ENCODE assay signal across 19 cellular contexts in genomic region chr20:10635476-10636208, GRCh38. TPM values are rescaled to one million over a fixed set of nuclear protein-coding genes. Genes with fewer than 3 reads are reported as not detected.
DNase-seq lines count a peak whose midpoint lies in the region; ATAC-seq, FAIRE-seq and TF ChIP-seq lines count a peak whose summit lies in the region.
"Had no signal": no experiment of that assay in that cellular context is flagged by ENCODE, and none has a peak within 500 bp of the region (broad histone marks: within the 10 kb centered on the region; RNA-seq: fewer than 3 reads in every experiment).

No MANE protein-coding gene starts in this region.

- H3K4me1 ChIP-seq in heart right ventricle (peaks cover 13 to 91% (median 63%) of the 10 kb centered on the region in 9 donors), parathyroid adenoma (peaks cover 24% of the 10 kb centered on the region), aorta (ENCODE audit: control insufficient read depth in 1 of 2, insufficient read depth in 2 of 2, low read length in 2 of 2) (peaks cover 8 to 13% of the 10 kb centered on the region in 2 donors)

- H3K27me3 ChIP-seq in heart right ventricle (no peaks in the 10 kb centered on the region), parathyroid adenoma (ENCODE audit: control insufficient read depth, insufficient read depth, low read length) (no peaks in the 10 kb centered on the region), aorta (ENCODE audit: control insufficient read depth in 1 of 2, insufficient read depth in 2 of 2, low read length in 1 of 2) (no peaks in the 10 kb centered on the region)

- H3K4me3 ChIP-seq in heart right ventricle (no peak overlapping the region), epithelial cell of esophagus (ENCODE audit: low read length) (no peak overlapping the region), parathyroid adenoma (ENCODE audit: low read depth, low read length) (no peak overlapping the region), aorta (ENCODE audit: low read length in 2 of 2) (no peak overlapping the region)

- H3K27ac ChIP-seq in heart right ventricle (peak overlapping the region in 9 of 10 donors; percentile 1 to 78 (median 67)), parathyroid adenoma (peak overlapping the region; percentile 59), aorta (ENCODE audit: low read depth in 1 of 2, low read length in 2 of 2) (peak overlapping the region; percentile 80 to 100)
- H3K27ac ChIP-seq: VCaP had no signal

- peaks cover 0 to 39% (median 20%) of the 10 kb centered on the region in 9 donors for H3K36me3 ChIP-seq in heart right ventricle
- no peaks in the 10 kb centered on the region for H3K36me3 ChIP-seq in parathyroid adenoma (ENCODE audit: control insufficient read depth, insufficient read depth, low read length)
- peaks cover 0 to 3% of the 10 kb centered on the region in 2 donors for H3K36me3 ChIP-seq in aorta (ENCODE audit: control insufficient read depth in 1 of 2, insufficient read depth in 2 of 2, low read length in 1 of 2)

- no peak overlapping the region for H2AFZ ChIP-seq in parathyroid adenoma

- no peak for FAIRE-seq in urothelium cell line (lab: Jason Lieb, UNC)
- FAIRE-seq: A204.1 had no signal

- DNase-seq in heart right ventricle (no peak), Right ventricle myocardium inferior (ENCODE audit: missing footprints) (no peak), epithelial cell of esophagus (ENCODE audit: low read depth) (peak; percentile 56), aorta (no peak), ecto neural progenitor cell (ENCODE audit: low spot score) (no peak), urothelium cell line (ENCODE audit: low spot score) (no peak)
- DNase-seq: activated CD8-positive, alpha-beta memory T cell treated with anti-CD3 and anti-CD28 coated beads, Interleukin-2, amount 10 ng/mL, durations not matched to agents 7 days and 5 days; activated naive CD4-positive, alpha-beta T cell treated with Interleukin-2 at 50 U/mL for 16 hours; caudate nucleus; H7; Kasumi-1; NCI-H187; retina; SIG-M5; stimulated activated naive CD4-positive, alpha-beta T cell treated with Interleukin-2 at 50 U/mL for 16 hours had no signal

- H3K79me2 ChIP-seq in parathyroid adenoma, result no peaks in the 10 kb centered on the region

- no peak overlapping the region for H3K9ac ChIP-seq in parathyroid adenoma

- WGBS in heart right ventricle, 2 donors, result 80 to 89% methylated on average over 5 of the region's 5 CpGs
- 81 to 82% methylated on average over 5 of the region's 5 CpGs for WGBS in aorta, 2 donors

- intact Hi-C loops in heart right ventricle (cut with DNase I) (loop anchor here in 1 of 10 donors (10.0 kb wide), 1 partner anchor 71 kb away; no protein-coding TSS in a partner anchor), Right ventricle myocardium inferior (cut with DNase I) (loop anchor here (2.0 kb wide), 1 partner anchor 77 kb away; no protein-coding TSS in a partner anchor), aorta (cut with DNase I) (loop anchor here (5.0 kb wide), 3 partner anchors 37 to 78 kb away; partner anchors contain the start of gene JAG1 (in 1 of the 2))

- no peak overlapping the region for H3K4me2 ChIP-seq in parathyroid adenoma (ENCODE audit: low read length)

- ATAC-seq in heart right ventricle (no peak), Right ventricle myocardium inferior (no peak), aorta (ENCODE audit: low FRiP score) (no peak), HG03469 (IDR thresholded peaks at IDR 0.05; ENCODE audit: unreplicated experiment) (no peak)
- ATAC-seq: activated CD8-positive, alpha-beta memory T cell treated with anti-CD3 and anti-CD28 coated beads, Interleukin-2, amount 10 ng/mL, durations not matched to agents 7 days and 5 days had no signal

- TF ChIP-seq CTCF in heart right ventricle (IDR thresholded peaks at IDR 0.05) (no peak), epithelial cell of esophagus (IDR thresholded peaks at IDR 0.05; ENCODE audit: insufficient read depth, low read depth, low read length, missing control alignments) (no peak), parathyroid adenoma (IDR thresholded peaks at IDR 0.05) (no peak)

- H3K9me3 ChIP-seq in heart right ventricle (no peaks in the 10 kb centered on the region), parathyroid adenoma (ENCODE audit: control insufficient read depth, low read length) (no peaks in the 10 kb centered on the region), aorta (ENCODE audit: control insufficient read depth, low read length) (no peaks in the 10 kb centered on the region)

RNA-seq across cellular contexts. Expression of gene JAG1, which starts 38.2 kb away (rescaled TPM):
- 10 to 100 TPM; 23.0 to 38.2 (median 27.5) TPM for total RNA-seq in heart right ventricle
- polyA plus RNA-seq in heart right ventricle, result 10 to 100 TPM; 11.1 to 17.9 TPM
- total RNA-seq in Right ventricle myocardium inferior, result 24.4 TPM
- total RNA-seq in aorta, result 100 to 1,000 TPM; 133 to 226 TPM
- 100 to 1,000 TPM in 1 of 2 donors, 10 to 100 TPM in 1; 22.4 to 166 TPM for polyA plus RNA-seq in aorta
